ENCODE assay signal across 8 cellular contexts in genomic region chr7:150378115-150378852, GRCh38. TPM values are rescaled to one million over a fixed set of nuclear protein-coding genes. Genes with fewer than 3 reads are reported as not detected.
DNase-seq lines count a peak whose midpoint lies in the region; ATAC-seq, FAIRE-seq and TF ChIP-seq lines count a peak whose summit lies in the region.

No MANE protein-coding gene starts in this region.

- ATAC-seq in HG03354 (IDR thresholded peaks at IDR 0.05; ENCODE audit: poor library complexity, severe bottlenecking, unreplicated experiment), result peak; percentile 17
- no peak for ATAC-seq in activated T-cell treated with anti-CD3 and anti-CD28 coated beads, Interleukin-2, amount 50 U/mL, for 4 hours
- ATAC-seq in natural killer cell treated with Interleukin-12 subunit alpha and Interleukin-12 subunit beta and Interleukin-15 and Interleukin-18, amount 100 ng/mL, for 72 hours, result no peak
- no peak for ATAC-seq in HG03135 (IDR thresholded peaks at IDR 0.05; ENCODE audit: unreplicated experiment)

- H3K9me3 Mint-ChIP-seq in activated T-cell treated with anti-CD3 and anti-CD28 coated beads, Interleukin-2, amount 50 U/mL, for 4 hours, result no peaks in the 10 kb centered on the region
- no peaks in the 10 kb centered on the region for H3K9me3 Mint-ChIP-seq in natural killer cell treated with Interleukin-12 subunit alpha and Interleukin-12 subunit beta and Interleukin-15 and Interleukin-18, amount 100 ng/mL, for 72 hours

- peak; percentile 61 for DNase-seq in NCI-H774 (lab: John Stamatoyannopoulos, UW)
- DNase-seq in activated T-cell treated with anti-CD3 and anti-CD28 coated beads, Interleukin-2, amount 50 U/mL, for 4 hours, result no peak
- peak; percentile 78 for DNase-seq in fibroblast of pulmonary artery (ENCODE audit: low read depth)
- DNase-seq in natural killer cell treated with Interleukin-12 subunit alpha and Interleukin-12 subunit beta and Interleukin-15 and Interleukin-18, amount 100 ng/mL, for 72 hours (ENCODE audit: low spot score), result peak; percentile 71
- DNase-seq in SKM-1 treated with dmso at 0.1 percent for 144 hours (lab: John Stamatoyannopoulos, UW; ENCODE audit: unreplicated experiment), result no peak

- H3K27me3 Mint-ChIP-seq in activated T-cell treated with anti-CD3 and anti-CD28 coated beads, Interleukin-2, amount 50 U/mL, for 4 hours (ENCODE audit: low read depth), result no peaks in the 10 kb centered on the region
- no peaks in the 10 kb centered on the region for H3K27me3 Mint-ChIP-seq in natural killer cell treated with Interleukin-12 subunit alpha and Interleukin-12 subunit beta and Interleukin-15 and Interleukin-18, amount 100 ng/mL, for 72 hours

- peak; percentile 20 for TF ChIP-seq CTCF in fibroblast of pulmonary artery (IDR thresholded peaks at IDR 0.05; ENCODE audit: low read length, missing control alignments)

- peaks cover 5% of the 10 kb centered on the region for H3K36me3 Mint-ChIP-seq in activated T-cell treated with anti-CD3 and anti-CD28 coated beads, Interleukin-2, amount 50 U/mL, for 4 hours (ENCODE audit: insufficient read depth)
- no peaks in the 10 kb centered on the region for H3K36me3 Mint-ChIP-seq in natural killer cell treated with Interleukin-12 subunit alpha and Interleukin-12 subunit beta and Interleukin-15 and Interleukin-18, amount 100 ng/mL, for 72 hours

- peak overlapping the region; percentile 67 for H3K4me3 ChIP-seq in fibroblast of pulmonary artery (replicated peaks; ENCODE audit: low read depth, low read length)

- H3K4me1 Mint-ChIP-seq in activated T-cell treated with anti-CD3 and anti-CD28 coated beads, Interleukin-2, amount 50 U/mL, for 4 hours (ENCODE audit: low read depth), result peaks cover 50% of the 10 kb centered on the region
- H3K4me1 Mint-ChIP-seq in natural killer cell treated with Interleukin-12 subunit alpha and Interleukin-12 subunit beta and Interleukin-15 and Interleukin-18, amount 100 ng/mL, for 72 hours (ENCODE audit: low read depth in 2 of 2), result peaks cover 26 to 30% of the 10 kb centered on the region in 2 donors

- FAIRE-seq in G401.6 (lab: Jason Lieb, UNC), result peak; percentile 45

- H3K27ac Mint-ChIP-seq in natural killer cell treated with Interleukin-12 subunit alpha and Interleukin-12 subunit beta and Interleukin-15 and Interleukin-18, amount 100 ng/mL, for 72 hours, result peak overlapping the region; percentile 76 to 87

- H3K4me3 Mint-ChIP-seq in activated T-cell treated with anti-CD3 and anti-CD28 coated beads, Interleukin-2, amount 50 U/mL, for 4 hours, result peak overlapping the region; percentile 79
- peak overlapping the region; percentile 94 for H3K4me3 Mint-ChIP-seq in natural killer cell treated with Interleukin-12 subunit alpha and Interleukin-12 subunit beta and Interleukin-15 and Interleukin-18, amount 100 ng/mL, for 72 hours

RNA-seq across cellular contexts. Expression of gene ZNF775, which starts 0.8 kb away (rescaled TPM):
- 1 to 10 TPM; 3.4 to 4.5 (median 4.2) TPM for total RNA-seq in activated T-cell treated with anti-CD3 and anti-CD28 coated beads, Interleukin-2, amount 50 U/mL, for 4 hours
- total RNA-seq in natural killer cell treated with Interleukin-12 subunit alpha and Interleukin-12 subunit beta and Interleukin-15 and Interleukin-18, amount 100 ng/mL, for 72 hours, result 1 to 10 TPM; 4.0 to 5.1 TPM

RNA-seq across cellular contexts. Expression of gene REPIN1, which starts 9.7 kb away (rescaled TPM):
- total RNA-seq in activated T-cell treated with anti-CD3 and anti-CD28 coated beads, Interleukin-2, amount 50 U/mL, for 4 hours, result 10 to 100 TPM; 54.7 to 68.4 (median 62.6) TPM
- 10 to 100 TPM; 53.9 to 84.2 TPM for total RNA-seq in natural killer cell treated with Interleukin-12 subunit alpha and Interleukin-12 subunit beta and Interleukin-15 and Interleukin-18, amount 100 ng/mL, for 72 hours

RNA-seq across cellular contexts. Expression of gene RARRES2, which starts 36.9 kb away (rescaled TPM):
- total RNA-seq in activated T-cell treated with anti-CD3 and anti-CD28 coated beads, Interleukin-2, amount 50 U/mL, for 4 hours, result 1 to 10 TPM; 1.2 to 1.4 (median 1.3) TPM
- total RNA-seq in natural killer cell treated with Interleukin-12 subunit alpha and Interleukin-12 subunit beta and Interleukin-15 and Interleukin-18, amount 100 ng/mL, for 72 hours, result not detected

RNA-seq across cellular contexts. Expression of gene ACTR3C, which starts 54.9 kb away (rescaled TPM):
- 1 to 10 TPM; 5.1 to 7.0 (median 5.5) TPM for total RNA-seq in activated T-cell treated with anti-CD3 and anti-CD28 coated beads, Interleukin-2, amount 50 U/mL, for 4 hours
- total RNA-seq in natural killer cell treated with Interleukin-12 subunit alpha and Interleukin-12 subunit beta and Interleukin-15 and Interleukin-18, amount 100 ng/mL, for 72 hours, result 10 to 100 TPM in 1 of 2 donors, 1 to 10 TPM in 1; 2.9 to 12.6 TPM

RNA-seq across cellular contexts. Expression of gene LRRC61, which starts 55.1 kb away (rescaled TPM):
- total RNA-seq in activated T-cell treated with anti-CD3 and anti-CD28 coated beads, Interleukin-2, amount 50 U/mL, for 4 hours, result 10 to 100 TPM; 24.5 to 29.4 (median 26.1) TPM
- total RNA-seq in natural killer cell treated with Interleukin-12 subunit alpha and Interleukin-12 subunit beta and Interleukin-15 and Interleukin-18, amount 100 ng/mL, for 72 hours, result 10 to 100 TPM; 16.1 to 27.1 TPM

Comparison
In these comparisons a context has a peak if more than half of its experiments do, and no peak if none do; other contexts are left out.
1. DNase-seq: peak in NCI-H774 (single experiment), fibroblast of pulmonary artery (single experiment) and natural killer cell treated with Interleukin-12 subunit alpha and Interleukin-12 subunit beta and Interleukin-15 and Interleukin-18, amount 100 ng/mL, for 72 hours (single experiment); none in activated T-cell treated with anti-CD3 and anti-CD28 coated beads, Interleukin-2, amount 50 U/mL, for 4 hours (single experiment) and SKM-1 treated with dmso at 0.1 percent for 144 hours (single experiment).